1 cellular context compared by ENCODE assay signal in the genomic region with DNA sequence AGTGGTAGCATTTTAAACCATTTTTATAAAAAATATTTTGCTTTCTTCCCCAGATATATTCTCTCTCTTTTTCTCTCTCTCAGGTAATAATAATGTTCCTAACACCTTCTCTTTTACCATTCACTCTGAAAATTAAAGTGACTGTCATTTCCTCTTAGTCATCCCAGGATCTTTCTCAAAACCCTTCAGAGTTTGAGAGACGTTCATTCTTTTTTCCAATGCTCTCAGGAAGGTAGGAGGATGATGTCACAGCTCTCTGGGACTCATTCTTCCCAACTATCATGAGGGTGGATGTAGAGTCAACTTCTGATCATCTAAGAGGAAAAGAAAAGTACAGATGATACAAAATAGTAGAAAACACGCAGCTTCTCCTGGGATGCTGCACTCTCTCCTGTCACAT.
TF ChIP-seq lines count a peak whose summit lies in the region.

No MANE protein-coding gene starts in this region.

TF ChIP-seq in SK-N-SH treated with all-trans-retinoic acid at 6 μM for 48 hours, 23 proteins besides CTCF, POLR2A, EP300 and RAD21 (continued from another document):
- TF ChIP-seq, protein P1, sequence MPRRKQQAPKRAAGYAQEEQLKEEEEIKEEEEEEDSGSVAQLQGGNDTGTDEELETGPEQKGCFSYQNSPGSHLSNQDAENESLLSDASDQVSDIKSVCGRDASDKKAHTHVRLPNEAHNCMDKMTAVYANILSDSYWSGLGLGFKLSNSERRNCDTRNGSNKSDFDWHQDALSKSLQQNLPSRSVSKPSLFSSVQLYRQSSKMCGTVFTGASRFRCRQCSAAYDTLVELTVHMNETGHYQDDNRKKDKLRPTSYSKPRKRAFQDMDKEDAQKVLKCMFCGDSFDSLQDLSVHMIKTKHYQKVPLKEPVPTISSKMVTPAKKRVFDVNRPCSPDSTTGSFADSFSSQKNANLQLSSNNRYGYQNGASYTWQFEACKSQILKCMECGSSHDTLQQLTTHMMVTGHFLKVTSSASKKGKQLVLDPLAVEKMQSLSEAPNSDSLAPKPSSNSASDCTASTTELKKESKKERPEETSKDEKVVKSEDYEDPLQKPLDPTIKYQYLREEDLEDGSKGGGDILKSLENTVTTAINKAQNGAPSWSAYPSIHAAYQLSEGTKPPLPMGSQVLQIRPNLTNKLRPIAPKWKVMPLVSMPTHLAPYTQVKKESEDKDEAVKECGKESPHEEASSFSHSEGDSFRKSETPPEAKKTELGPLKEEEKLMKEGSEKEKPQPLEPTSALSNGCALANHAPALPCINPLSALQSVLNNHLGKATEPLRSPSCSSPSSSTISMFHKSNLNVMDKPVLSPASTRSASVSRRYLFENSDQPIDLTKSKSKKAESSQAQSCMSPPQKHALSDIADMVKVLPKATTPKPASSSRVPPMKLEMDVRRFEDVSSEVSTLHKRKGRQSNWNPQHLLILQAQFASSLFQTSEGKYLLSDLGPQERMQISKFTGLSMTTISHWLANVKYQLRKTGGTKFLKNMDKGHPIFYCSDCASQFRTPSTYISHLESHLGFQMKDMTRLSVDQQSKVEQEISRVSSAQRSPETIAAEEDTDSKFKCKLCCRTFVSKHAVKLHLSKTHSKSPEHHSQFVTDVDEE (CRISPR knock-in tag; IDR thresholded peaks at IDR 0.05) = no peak
- TF ChIP-seq, protein P2, sequence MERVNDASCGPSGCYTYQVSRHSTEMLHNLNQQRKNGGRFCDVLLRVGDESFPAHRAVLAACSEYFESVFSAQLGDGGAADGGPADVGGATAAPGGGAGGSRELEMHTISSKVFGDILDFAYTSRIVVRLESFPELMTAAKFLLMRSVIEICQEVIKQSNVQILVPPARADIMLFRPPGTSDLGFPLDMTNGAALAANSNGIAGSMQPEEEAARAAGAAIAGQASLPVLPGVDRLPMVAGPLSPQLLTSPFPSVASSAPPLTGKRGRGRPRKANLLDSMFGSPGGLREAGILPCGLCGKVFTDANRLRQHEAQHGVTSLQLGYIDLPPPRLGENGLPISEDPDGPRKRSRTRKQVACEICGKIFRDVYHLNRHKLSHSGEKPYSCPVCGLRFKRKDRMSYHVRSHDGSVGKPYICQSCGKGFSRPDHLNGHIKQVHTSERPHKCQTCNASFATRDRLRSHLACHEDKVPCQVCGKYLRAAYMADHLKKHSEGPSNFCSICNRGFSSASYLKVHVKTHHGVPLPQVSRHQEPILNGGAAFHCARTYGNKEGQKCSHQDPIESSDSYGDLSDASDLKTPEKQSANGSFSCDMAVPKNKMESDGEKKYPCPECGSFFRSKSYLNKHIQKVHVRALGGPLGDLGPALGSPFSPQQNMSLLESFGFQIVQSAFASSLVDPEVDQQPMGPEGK (CRISPR knock-in tag; IDR thresholded peaks at IDR 0.05; ENCODE audit: borderline replicate concordance) = no peak
- TF ChIP-seq, protein P3, sequence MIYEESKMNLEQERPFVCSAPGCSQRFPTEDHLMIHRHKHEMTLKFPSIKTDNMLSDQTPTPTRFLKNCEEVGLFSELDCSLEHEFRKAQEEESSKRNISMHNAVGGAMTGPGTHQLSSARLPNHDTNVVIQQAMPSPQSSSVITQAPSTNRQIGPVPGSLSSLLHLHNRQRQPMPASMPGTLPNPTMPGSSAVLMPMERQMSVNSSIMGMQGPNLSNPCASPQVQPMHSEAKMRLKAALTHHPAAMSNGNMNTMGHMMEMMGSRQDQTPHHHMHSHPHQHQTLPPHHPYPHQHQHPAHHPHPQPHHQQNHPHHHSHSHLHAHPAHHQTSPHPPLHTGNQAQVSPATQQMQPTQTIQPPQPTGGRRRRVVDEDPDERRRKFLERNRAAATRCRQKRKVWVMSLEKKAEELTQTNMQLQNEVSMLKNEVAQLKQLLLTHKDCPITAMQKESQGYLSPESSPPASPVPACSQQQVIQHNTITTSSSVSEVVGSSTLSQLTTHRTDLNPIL (CRISPR knock-in tag; IDR thresholded peaks at IDR 0.05; ENCODE audit: low read depth) = no peak
- no peak for TF ChIP-seq ZNF70 (CRISPR knock-in tag; IDR thresholded peaks at IDR 0.05)
- no peak for TF ChIP-seq ZC3H10 (CRISPR knock-in tag; IDR thresholded peaks at IDR 0.05)
- TF ChIP-seq ZFP3 (CRISPR knock-in tag; IDR thresholded peaks at IDR 0.05) = no peak
